Comparison of ENCODE assay signal across 1 cellular context in genomic region chr16:87465306-87465705, GRCh38.
A peak's percentile ranks its signal among the peaks of the same experiment; 100 is the strongest.
TF ChIP-seq lines count a peak whose summit lies in the region.

No MANE protein-coding gene starts in this region.

TF ChIP-seq in HepG2, 621 proteins besides CTCF, POLR2A, EP300 and RAD21 (continued from another document):
- peak; percentile 26; the same call in 1 of the 2 replicates for TF ChIP-seq UBTF (CRISPR knock-in tag; IDR thresholded peaks at IDR 0.05)
- no peak for TF ChIP-seq AHR (CRISPR knock-in tag; IDR thresholded peaks at IDR 0.05)
- TF ChIP-seq GZF1 (CRISPR knock-in tag; IDR thresholded peaks at IDR 0.05), result no peak
- TF ChIP-seq GMEB2 (CRISPR knock-in tag; IDR thresholded peaks at IDR 0.05; ENCODE audit: low read depth), result no peak
- TF ChIP-seq GATAD1 (CRISPR knock-in tag; IDR thresholded peaks at IDR 0.05), result peak; percentile 28
- TF ChIP-seq ZNF138 (CRISPR knock-in tag; IDR thresholded peaks at IDR 0.05; ENCODE audit: low read depth), result no peak
- 0 out of 2 replicates have a peak, but pooled peaks have one; percentile 59 for TF ChIP-seq PRDM15 (CRISPR knock-in tag; IDR thresholded peaks at IDR 0.05)
- peak; percentile 49; the same call in 1 of the 2 replicates for TF ChIP-seq ZNF687 (CRISPR knock-in tag; IDR thresholded peaks at IDR 0.05)
- no peak for TF ChIP-seq KDM4B (CRISPR knock-in tag; IDR thresholded peaks at IDR 0.05)
- no peak for TF ChIP-seq MTA1 (CRISPR knock-in tag; IDR thresholded peaks at IDR 0.05; ENCODE audit: borderline replicate concordance)
- TF ChIP-seq DMTF1 (CRISPR knock-in tag; IDR thresholded peaks at IDR 0.05), result no peak
- no peak for TF ChIP-seq ZNF605 (CRISPR knock-in tag; IDR thresholded peaks at IDR 0.05)
- no peak for TF ChIP-seq KDM1A (CRISPR knock-in tag; IDR thresholded peaks at IDR 0.05)
